8 cellular contexts compared by ENCODE assay signal in the genomic region with DNA sequence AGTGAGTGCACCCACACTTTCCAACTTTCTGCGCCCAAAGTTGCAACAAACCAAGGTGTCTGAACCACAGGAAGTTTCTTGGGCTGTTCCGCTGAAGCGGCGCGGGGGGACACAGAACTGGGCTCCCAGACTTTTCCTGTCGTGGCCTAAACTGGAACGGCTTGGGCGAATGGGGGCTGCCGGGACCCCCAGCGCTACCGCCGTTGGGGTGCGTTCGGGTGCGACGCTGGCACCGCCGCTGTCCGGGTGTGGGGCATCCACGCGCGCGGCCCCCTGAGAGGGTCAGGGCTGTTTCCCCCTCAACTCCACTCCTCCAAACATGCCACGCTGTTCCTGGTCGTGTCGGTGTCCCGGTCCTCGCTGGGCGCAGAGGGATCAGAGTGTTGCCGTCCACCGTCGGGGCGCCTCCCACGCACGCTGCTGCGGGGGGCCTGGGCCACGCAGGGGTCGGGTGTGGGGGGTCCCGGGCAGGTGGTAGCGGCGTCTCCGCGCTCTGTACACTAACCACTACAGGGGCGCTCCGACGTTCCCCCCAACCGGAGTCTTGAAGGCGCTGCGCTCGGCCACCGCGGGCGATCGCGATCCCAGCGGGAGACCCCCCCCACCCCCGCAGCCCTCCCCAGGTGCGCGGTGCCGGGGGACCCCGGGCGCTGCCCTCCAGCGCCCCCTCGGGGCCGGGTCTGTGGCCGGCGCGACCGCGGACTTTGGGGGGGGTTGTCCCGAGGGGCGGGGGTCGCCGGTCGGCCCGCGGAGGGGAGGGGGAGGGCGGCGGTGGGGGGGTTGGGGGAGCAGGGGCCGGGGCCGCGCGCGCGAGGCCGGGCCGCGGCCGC. TPM values are rescaled to one million over a fixed set of nuclear protein-coding genes. Genes with fewer than 3 reads are reported as not detected.
DNase-seq lines count a peak whose midpoint lies in the region; ATAC-seq and TF ChIP-seq lines count a peak whose summit lies in the region.

No MANE protein-coding gene starts in this region.

- no peaks in the 10 kb centered on the region for H3K9me3 Mint-ChIP-seq in activated T-cell treated with anti-CD3 and anti-CD28 coated beads, Interleukin-2, amount 50 U/mL, for 24 hours

- H2AFZ ChIP-seq in neuron (ENCODE audit: low read depth, low read length), result peak overlapping the region; percentile 90

- H3K36me3 Mint-ChIP-seq in activated T-cell treated with anti-CD3 and anti-CD28 coated beads, Interleukin-2, amount 50 U/mL, for 24 hours (ENCODE audit: low read depth), result peaks cover 2% of the 10 kb centered on the region

- H3K4me3 Mint-ChIP-seq in activated T-cell treated with anti-CD3 and anti-CD28 coated beads, Interleukin-2, amount 50 U/mL, for 24 hours, result peak overlapping the region; percentile 81

- peaks cover 34% of the 10 kb centered on the region for H3K4me1 Mint-ChIP-seq in activated T-cell treated with anti-CD3 and anti-CD28 coated beads, Interleukin-2, amount 50 U/mL, for 24 hours (ENCODE audit: low read depth)

- peak overlapping the region; percentile 86 for H3K27ac Mint-ChIP-seq in activated T-cell treated with anti-CD3 and anti-CD28 coated beads, Interleukin-2, amount 50 U/mL, for 24 hours

- H3K27me3 ChIP-seq in neuron (ENCODE audit: insufficient read depth, low read length) (peaks cover 15% of the 10 kb centered on the region), thoracic aorta (replicated peaks; ENCODE audit: insufficient read depth) (no peaks in the 10 kb centered on the region)

- peak overlapping the region; percentile 21 to 48 for H3K27ac ChIP-seq in thoracic aorta

- TF ChIP-seq CTCF in fibroblast of pulmonary artery (IDR thresholded peaks at IDR 0.05; ENCODE audit: low read length, missing control alignments) (peak; percentile 7), thoracic aorta (IDR thresholded peaks at IDR 0.05) (peak; percentile 19)

- H3K4me3 ChIP-seq in fibroblast of pulmonary artery (replicated peaks; ENCODE audit: low read depth, low read length), result peak overlapping the region; percentile 69
- H3K4me3 ChIP-seq in neuron (ENCODE audit: low read length), result peak overlapping the region; percentile 56
- H3K4me3 ChIP-seq in thoracic aorta, result peak overlapping the region; percentile 79

- H3K9me3 ChIP-seq in neuron (ENCODE audit: low read length) (no peaks in the 10 kb centered on the region), thoracic aorta (no peaks in the 10 kb centered on the region)

- H3K27me3 Mint-ChIP-seq in activated T-cell treated with anti-CD3 and anti-CD28 coated beads, Interleukin-2, amount 50 U/mL, for 24 hours, result peaks cover 2% of the 10 kb centered on the region

- H3K36me3 ChIP-seq in neuron (ENCODE audit: insufficient read depth, low read length) (no peaks in the 10 kb centered on the region), thoracic aorta (no peaks in the 10 kb centered on the region)

- DNase-seq in DMS53 (lab: John Stamatoyannopoulos, UW) (peak; percentile 85), DMS53 treated with DMSO at 0.1 percent for 48 hours (lab: John Stamatoyannopoulos, UW; ENCODE audit: unreplicated experiment) (no peak), NCI-H510A (lab: John Stamatoyannopoulos, UW) (peak; percentile 27), fibroblast of pulmonary artery (ENCODE audit: low read depth) (no peak), thoracic aorta (ENCODE audit: low spot score) (no peak)
- DNase-seq in activated T-cell treated with anti-CD3 and anti-CD28 coated beads, Interleukin-2, amount 50 U/mL, for 24 hours, result peak; percentile 82

- ATAC-seq in HG02759 (IDR thresholded peaks at IDR 0.05; ENCODE audit: unreplicated experiment) (peak; percentile 43), thoracic aorta (ENCODE audit: insufficient number of reproducible peaks, low FRiP score, low read depth) (peak; percentile 10)

- peaks cover 34% of the 10 kb centered on the region for H3K4me1 ChIP-seq in neuron (ENCODE audit: insufficient read depth, low read length)
- peaks cover 13 to 25% of the 10 kb centered on the region in 2 donors for H3K4me1 ChIP-seq in thoracic aorta (ENCODE audit: control insufficient read depth in 1 of 2, low read depth in 2 of 2)

RNA-seq across cellular contexts. Expression of gene CUX1, which starts 2.2 kb away (rescaled TPM):
- total RNA-seq in thoracic aorta, result 100 to 1,000 TPM in 1 of 2 donors, 10 to 100 TPM in 1; 85.0 to 179 TPM

Comparison
In these comparisons a context has a peak if more than half of its experiments do, and no peak if none do; other contexts are left out.
1. DNase-seq: peak in DMS53 (single experiment), NCI-H510A (single experiment) and activated T-cell treated with anti-CD3 and anti-CD28 coated beads, Interleukin-2, amount 50 U/mL, for 24 hours (single experiment); none in DMS53 treated with DMSO at 0.1 percent for 48 hours (single experiment), fibroblast of pulmonary artery (single experiment) and thoracic aorta (single experiment).
2. Peak in every context shown above with its lines, with median percentiles within 50 percentile points of each other: H3K4me3 ChIP-seq.